In the genomic region with DNA sequence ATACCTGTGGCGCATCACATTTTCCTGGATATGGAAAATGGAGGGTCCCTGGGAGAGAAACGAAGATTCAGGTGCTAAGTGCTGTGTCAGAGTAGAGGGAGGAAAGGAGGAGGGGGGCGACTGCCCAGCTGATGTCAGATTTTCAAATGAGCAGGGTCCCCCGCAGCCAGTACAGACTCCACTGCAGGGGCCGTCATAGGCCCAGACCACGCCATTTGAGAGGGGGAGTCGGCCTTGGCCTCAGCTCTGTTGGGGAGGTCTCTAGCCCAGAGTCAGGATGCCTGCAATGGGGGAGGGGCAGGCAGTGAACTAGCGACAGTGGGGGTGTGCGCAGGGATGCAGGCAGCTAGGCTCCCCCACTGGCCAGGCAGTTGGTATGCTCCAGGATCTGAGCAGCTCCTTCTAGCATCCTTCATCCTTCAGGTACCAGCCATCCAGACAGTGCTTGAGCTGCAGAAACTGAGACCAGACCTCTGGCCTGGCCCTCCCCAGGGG, we compare ENCODE assay signal across 8 cellular contexts. TPM values are rescaled to one million over a fixed set of nuclear protein-coding genes. Genes with fewer than 3 reads are reported as not detected.
A peak's percentile ranks its signal among the peaks of the same experiment; 100 is the strongest.
DNase-seq lines count a peak whose midpoint lies in the region; ATAC-seq and TF ChIP-seq lines count a peak whose summit lies in the region.

A gene (minus strand): TSS at position 148 of the 495 bp plus-strand sequence. CDS start 229 bp downstream, outside the sequence.
A gene (plus strand): TSS at position 400 of the 495 bp plus-strand sequence. CDS start 620 bp downstream, outside the sequence.

- no peak for ATAC-seq in HG02970 (IDR thresholded peaks at IDR 0.05; ENCODE audit: low FRiP score, unreplicated experiment)

- peaks cover 37% of the 10 kb centered on the region for H3K4me1 ChIP-seq in smooth muscle cell (ENCODE audit: low read depth)

- H3K27me3 ChIP-seq in HL-60 (ENCODE audit: insufficient read depth, poor library complexity, severe bottlenecking) = no peaks in the 10 kb centered on the region
- H3K27me3 ChIP-seq in smooth muscle cell (ENCODE audit: low read depth) = no peaks in the 10 kb centered on the region

- H3K36me3 ChIP-seq in smooth muscle cell (ENCODE audit: low read depth) = no peaks in the 10 kb centered on the region

- DNase-seq in HL-60 (ENCODE audit: low read depth in 1 of 2, low spot score in 1 of 2) (no peak), iPS-NIHi11 (ENCODE audit: low spot score) (peak; percentile 73), smooth muscle cell (lab: John Stamatoyannopoulos, UW; ENCODE audit: unreplicated experiment) (no peak), COR-L47 (lab: John Stamatoyannopoulos, UW) (no peak), NCI-H524 (lab: John Stamatoyannopoulos, UW) (no peak)

- H3K4me2 ChIP-seq in smooth muscle cell = peak within 1 kb of the TSS; percentile 98

- H3K27ac ChIP-seq in 22Rv1 = peak within 1 kb of the TSS; percentile 85
- H3K27ac ChIP-seq in HL-60 (replicated peaks) = no peak within 1 kb of the TSS
- peak within 1 kb of the TSS; percentile 98 for H3K27ac ChIP-seq in angular gyrus (ENCODE audit: low read depth, low read length)
- H3K27ac ChIP-seq in smooth muscle cell (ENCODE audit: low read depth) = peak within 1 kb of the TSS; percentile 98

- H2AFZ ChIP-seq in smooth muscle cell (ENCODE audit: low read depth) = no peak within 1 kb of the TSS

- H3F3A ChIP-seq in smooth muscle cell (ENCODE audit: low read depth) = peaks cover 43% of the 10 kb centered on the region

- H3K4me3 ChIP-seq in HL-60 (replicated peaks; ENCODE audit: insufficient read depth, low read length) (peak within 1 kb of the TSS; percentile 24), smooth muscle cell (peak within 1 kb of the TSS; percentile 70)

- H3K9me3 ChIP-seq in smooth muscle cell (replicated peaks; ENCODE audit: low read depth) = no peaks in the 10 kb centered on the region

- TF ChIP-seq CTCF in 22Rv1 (IDR thresholded peaks at IDR 0.05) (no peak), HL-60 (IDR thresholded peaks at IDR 0.05; ENCODE audit: insufficient read depth, low read length) (no peak), smooth muscle cell (IDR thresholded peaks at IDR 0.05; ENCODE audit: borderline replicate concordance, insufficient read depth, poor library complexity, severe bottlenecking) (no peak)

- WGBS in smooth muscle cell (ENCODE audit: low lambda C conversion rate) = 22% methylated on average over 9 of the region's 9 CpGs

- peaks cover 20% of the 10 kb centered on the region for H3K79me2 ChIP-seq in smooth muscle cell (ENCODE audit: low read depth)

- H4K20me1 ChIP-seq in smooth muscle cell (ENCODE audit: low read depth) = no peaks in the 10 kb centered on the region

- peak within 1 kb of the TSS; percentile 97 for H3K9ac ChIP-seq in smooth muscle cell (ENCODE audit: low read depth)

RNA-seq across cellular contexts. Expression of the first gene that starts in this region (rescaled TPM):
- total RNA-seq in smooth muscle cell = 76.4 and 79.7 TPM in 2 replicates
- 115 and 123 TPM in 2 replicates for polyA plus RNA-seq in smooth muscle cell

RNA-seq across cellular contexts. Expression of the second gene that starts in this region (rescaled TPM):
- total RNA-seq in smooth muscle cell = 0.18 TPM in 1 of 2 replicates, not detected in the other
- polyA plus RNA-seq in smooth muscle cell = 0.18 and 1.2 TPM in 2 replicates
